1 cellular context compared by ENCODE assay signal in genomic region chr2:39368846-39369245, GRCh38.
TF ChIP-seq lines count a peak whose summit lies in the region.

No MANE protein-coding gene starts in this region.

TF ChIP-seq in SK-N-SH, 30 proteins besides CTCF, POLR2A, EP300 and RAD21 (continued from another document):
- TF ChIP-seq MEF2A (IDR thresholded peaks at IDR 0.05; ENCODE audit: borderline replicate concordance, low read depth): no peak
- TF ChIP-seq FOXJ3 (CRISPR knock-in tag; IDR thresholded peaks at IDR 0.05): no peak
- TF ChIP-seq JUND (IDR thresholded peaks at IDR 0.05): no peak
- TF ChIP-seq POLR2AphosphoS5 (IDR thresholded peaks at IDR 0.05; ENCODE audit: low read depth, low read length): no peak
- no peak for TF ChIP-seq NRF1 (IDR thresholded peaks at IDR 0.05; ENCODE audit: low read depth, low read length)
- TF ChIP-seq RCOR1 (IDR thresholded peaks at IDR 0.05; ENCODE audit: low read length): no peak
- TF ChIP-seq SIN3A (IDR thresholded peaks at IDR 0.05; ENCODE audit: borderline replicate concordance, low read depth, low read length): no peak
- TF ChIP-seq TAF1 (IDR thresholded peaks at IDR 0.05; ENCODE audit: borderline replicate concordance, low read depth, low read length): no peak
- TF ChIP-seq USF1 (IDR thresholded peaks at IDR 0.05; ENCODE audit: borderline replicate concordance, low read depth): no peak
- no peak for TF ChIP-seq GABPA (IDR thresholded peaks at IDR 0.05; ENCODE audit: low read depth)
- TF ChIP-seq PBX3 (IDR thresholded peaks at IDR 0.05): no peak
- no peak for TF ChIP-seq GATA2 (CRISPR knock-in tag; IDR thresholded peaks at IDR 0.05)
